In genomic region chr14:59046746-59047145, GRCh38 we compare ENCODE assay signal across 19 cellular contexts.
"Had no signal": no experiment of that assay in that cellular context is flagged by ENCODE, and none has a peak within 500 bp of the region (broad histone marks: within the 10 kb centered on the region; RNA-seq: fewer than 3 reads in every experiment).

No MANE protein-coding gene starts in this region.

- H3K9me3 ChIP-seq: esophagus muscularis mucosa, lower lobe of right lung, suprapubic skin, transverse colon, uterus had no signal

- DNase-seq: activated CD4-positive, alpha-beta T cell treated with anti-CD3 and anti-CD28 coated beads, Interleukin-2, amount 10 ng/mL, durations not matched to agents 7 days and 5 days; activated CD8-positive, alpha-beta memory T cell treated with anti-CD3 and anti-CD28 coated beads for 24 hours; activated effector memory CD4-positive, alpha-beta T cell treated with anti-CD3 and anti-CD28 coated beads, Interleukin-2, amount 50 U/mL, for 16 hours; activated naive CD4-positive, alpha-beta T cell treated with anti-CD3 and anti-CD28 coated beads, Interleukin-2, amount 50 U/mL, for 16 hours; activated T-cell treated with anti-CD3 and anti-CD28 coated beads, Interleukin-2, amount 50 U/mL, for 72 hours; effector CD8-positive, alpha-beta T cell; lower lobe of right lung; stimulated activated CD4-positive, alpha-beta T cell treated with anti-CD3 and anti-CD28 coated beads, Interleukin-1b, Interleukin-23, amount 100 ng/mL, for 48 hours; stimulated activated naive CD8-positive, alpha-beta T cell treated with anti-CD3 and anti-CD28 coated beads, Interleukin-15, Interleukin-2, amounts not matched to agents 100 U/mL and 50 U/mL, for 24 hours; T-helper 1 cell; T-helper 9 cell; transverse colon; uterus had no signal

- H3K27me3 Mint-ChIP-seq: dendritic cell treated with granulocyte-macrophage colony-stimulating factor and Interleukin-4, amounts not matched to agents 40 ng/mL and 50 ng/mL, for 4 days had no signal

- H3K27ac Mint-ChIP-seq: activated CD4-positive, alpha-beta T cell treated with anti-CD3 and anti-CD28 coated beads, Interleukin-2, amount 10 ng/mL, durations not matched to agents 7 days and 5 days; activated T-cell treated with anti-CD3 and anti-CD28 coated beads, Interleukin-2, amount 50 U/mL, for 72 hours; dendritic cell treated with granulocyte-macrophage colony-stimulating factor and Interleukin-4, amounts not matched to agents 40 ng/mL and 50 ng/mL, for 4 days; natural killer cell treated with Interleukin-12 subunit alpha and Interleukin-12 subunit beta and Interleukin-15 and Interleukin-18, amount 100 ng/mL, for 72 hours had no signal

- ATAC-seq: activated T-cell treated with anti-CD3 and anti-CD28 coated beads, Interleukin-2, amount 50 U/mL, for 72 hours; lower lobe of right lung; natural killer cell treated with Interleukin-12 subunit alpha and Interleukin-12 subunit beta and Interleukin-15 and Interleukin-18, amount 100 ng/mL, for 72 hours; stimulated activated naive CD8-positive, alpha-beta T cell treated with anti-CD3 and anti-CD28 coated beads, Interleukin-15, Interleukin-2, amounts not matched to agents 100 U/mL and 50 U/mL, for 24 hours had no signal

- H3K4me1 ChIP-seq: ascending aorta, esophagus muscularis mucosa, lower lobe of right lung, suprapubic skin, uterus had no signal

- H3K4me3 ChIP-seq: ascending aorta, cardiac muscle cell, esophagus muscularis mucosa, lower lobe of right lung, suprapubic skin, transverse colon, uterus had no signal

- H3K36me3 ChIP-seq: ascending aorta, cardiac muscle cell, esophagus muscularis mucosa, lower lobe of right lung, suprapubic skin, transverse colon, uterus had no signal

- H3K4me3 Mint-ChIP-seq: activated CD4-positive, alpha-beta T cell treated with anti-CD3 and anti-CD28 coated beads, Interleukin-2, amount 10 ng/mL, durations not matched to agents 7 days and 5 days; activated T-cell treated with anti-CD3 and anti-CD28 coated beads, Interleukin-2, amount 50 U/mL, for 72 hours; dendritic cell treated with granulocyte-macrophage colony-stimulating factor and Interleukin-4, amounts not matched to agents 40 ng/mL and 50 ng/mL, for 4 days; natural killer cell treated with Interleukin-12 subunit alpha and Interleukin-12 subunit beta and Interleukin-15 and Interleukin-18, amount 100 ng/mL, for 72 hours had no signal

- H3K27me3 ChIP-seq: ascending aorta, cardiac muscle cell, esophagus muscularis mucosa, suprapubic skin, transverse colon, uterus had no signal

- H3K27ac ChIP-seq: ascending aorta, cardiac muscle cell, esophagus muscularis mucosa, lower lobe of right lung, suprapubic skin, transverse colon, uterus had no signal

- H3K4me1 Mint-ChIP-seq: activated CD4-positive, alpha-beta T cell treated with anti-CD3 and anti-CD28 coated beads, Interleukin-2, amount 10 ng/mL, durations not matched to agents 7 days and 5 days had no signal

- H3K9me3 Mint-ChIP-seq: dendritic cell treated with granulocyte-macrophage colony-stimulating factor and Interleukin-4, amounts not matched to agents 40 ng/mL and 50 ng/mL, for 4 days; natural killer cell treated with Interleukin-12 subunit alpha and Interleukin-12 subunit beta and Interleukin-15 and Interleukin-18, amount 100 ng/mL, for 72 hours had no signal
